In genomic region chr12:46659844-46660243, GRCh38 we compare ENCODE assay signal across 13 cellular contexts.
DNase-seq lines count a peak whose midpoint lies in the region; ATAC-seq, FAIRE-seq and TF ChIP-seq lines count a peak whose summit lies in the region.
"Had no signal": no experiment of that assay in that cellular context is flagged by ENCODE, and none has a peak within 500 bp of the region (broad histone marks: within the 10 kb centered on the region; RNA-seq: fewer than 3 reads in every experiment).

No MANE protein-coding gene starts in this region.

- TF ChIP-seq EP300 in K562 (IDR thresholded peaks at IDR 0.05; ENCODE audit: low read length): no peak

- in situ Hi-C loops in K562 (cut with MboI): loop anchor here (10.0 kb wide), 1 partner anchor 305 kb away; no protein-coding TSS in a partner anchor

- no peaks in the 10 kb centered on the region for H3K27me3 Mint-ChIP-seq in MCF 10A (ENCODE audit: insufficient read depth, unreplicated experiment)
- no peaks in the 10 kb centered on the region for H3K27me3 Mint-ChIP-seq in natural killer cell (ENCODE audit: low read depth in 2 of 2)
- H3K27me3 Mint-ChIP-seq: IgD-negative memory B cell had no signal

- no peak for TF ChIP-seq RAD21 in K562 (CRISPR knock-in tag; conservative IDR thresholded peaks at IDR 0.05 in 1 of 2, IDR thresholded peaks at IDR 0.05 in 1 of 2)

- no peaks in the 10 kb centered on the region for H3K9me1 ChIP-seq in K562 (ENCODE audit: control insufficient read depth, insufficient read depth, low read length)

- no peak for DNase-seq in MCF 10A (ENCODE audit: unreplicated experiment)
- DNase-seq in breast epithelium (ENCODE audit: low spot score in 2 of 2): no peak
- no peak for DNase-seq in K562 (ENCODE audit: extremely low read depth in 1 of 4, low spot score in 3 of 4)
- no peak for DNase-seq in natural killer cell
- no peak for DNase-seq in uterus
- DNase-seq in foreskin fibroblast: no peak
- DNase-seq in activated gamma-delta T cell treated with Interleukin-2 at 50 U/mL for 16 hours: no peak
- no peak for DNase-seq in LoVo (ENCODE audit: low spot score)
- DNase-seq: activated CD8-positive, alpha-beta memory T cell treated with anti-CD3 and anti-CD28 coated beads, Interleukin-2, amount 50 U/mL, for 48 hours; effector CD8-positive, alpha-beta T cell had no signal

- no peak overlapping the region for H3K9ac ChIP-seq in K562 (ENCODE audit: insufficient read depth in 1 of 2, low read depth in 2 of 2, low read length in 2 of 2)

- H3K9me3 Mint-ChIP-seq in MCF 10A (ENCODE audit: unreplicated experiment) (no peaks in the 10 kb centered on the region), natural killer cell (no peaks in the 10 kb centered on the region)
- H3K9me3 Mint-ChIP-seq: IgD-negative memory B cell had no signal

- intact Hi-C loops in MCF 10A (cut with micrococcal nuclease): loop anchor here (2.0 to 5.0 kb wide), 4 partner anchors 103 to 393 kb away; partner anchors contain the start of gene SLC38A1
- intact Hi-C loops in breast epithelium (cut with DNase I; ENCODE audit: low total_unique reads): no loop called here
- intact Hi-C loops in K562 (cut with micrococcal nuclease): loop anchor here (2.0 to 10.0 kb wide), 3 partner anchors 135 to 303 kb away; no protein-coding TSS in a partner anchor
- intact Hi-C loops in natural killer cell (cut with micrococcal nuclease): loop anchor here (2.0 to 5.0 kb wide), 4 partner anchors 53 to 393 kb away; partner anchors contain the start of genes SLC38A1 and SLC38A2
- intact Hi-C loops in uterus (cut with DNase I; ENCODE audit: low total_unique reads): loop anchor here (10.0 kb wide), 1 partner anchor 285 kb away; the partner anchor contains the start of gene SLC38A2

- H3K4me1 Mint-ChIP-seq in MCF 10A (ENCODE audit: insufficient read depth, unreplicated experiment): peaks cover 52% of the 10 kb centered on the region
- peaks cover 34 to 42% of the 10 kb centered on the region in 2 donors for H3K4me1 Mint-ChIP-seq in natural killer cell

- WGBS in K562 (ENCODE audit: insufficient coverage, low coverage, missing lambda C conversion rate): 24% methylated on average over 4 of the region's 4 CpGs

- BruUV-seq in MCF 10A (replicated peaks; lab: Mats Ljungman, UMichigan): no TSS peak
- BruUV-seq in K562 (replicated peaks; lab: Mats Ljungman, UMichigan): no TSS peak

- H4K20me1 ChIP-seq in K562 (replicated peaks; ENCODE audit: control insufficient read depth, insufficient read depth, low read length): no peaks in the 10 kb centered on the region

- CTCF ChIA-PET in MCF 10A (lab: Yijun Ruan, JAX) (no interaction called here), K562 (lab: Yijun Ruan, JAX; ENCODE audit: low intra/inter-chr PET ratio) (interaction anchor here (0.6 kb wide), 1 partner anchor 196 kb away, joined by 3 read pairs; no protein-coding TSS in a partner anchor)

- no peak for FAIRE-seq in K562 (lab: Jason Lieb, UNC)

- no peak overlapping the region for H3K4me3 ChIP-seq in breast epithelium
- no peak overlapping the region for H3K4me3 ChIP-seq in K562
- no peak overlapping the region for H3K4me3 ChIP-seq in uterus
- H3K4me3 ChIP-seq in foreskin fibroblast (ENCODE audit: low read depth in 1 of 2, low read length in 2 of 2): no peak overlapping the region
- H3K4me3 ChIP-seq: lung had no signal

- H3K27ac ChIP-seq in breast epithelium (peak overlapping the region in 1 of 2 donors; percentile 1), K562 (ENCODE audit: extremely low read depth, low read depth, low read length) (no peak overlapping the region), uterus (peak overlapping the region; percentile 71 to 80)
- H3K27ac ChIP-seq: C4-2B had no signal

- no peak overlapping the region for H3K4me2 ChIP-seq in K562 (ENCODE audit: insufficient read depth, low read length)

- H3K36me3 Mint-ChIP-seq in MCF 10A (ENCODE audit: insufficient read depth, unreplicated experiment) (no peaks in the 10 kb centered on the region), natural killer cell (no peaks in the 10 kb centered on the region)
- H3K36me3 Mint-ChIP-seq: IgD-negative memory B cell had no signal

- ATAC-seq in K562: no peak
- no peak for ATAC-seq in natural killer cell

- TF ChIP-seq POLR2A in breast epithelium (IDR thresholded peaks at IDR 0.05) (no peak), K562 (conservative IDR thresholded peaks at IDR 0.05) (no peak), uterus (IDR thresholded peaks at IDR 0.05) (no peak)

- H3K36me3 ChIP-seq in breast epithelium: no peaks in the 10 kb centered on the region
- no peaks in the 10 kb centered on the region for H3K36me3 ChIP-seq in K562 (ENCODE audit: control insufficient read depth, insufficient read depth, low read length)
- no peaks in the 10 kb centered on the region for H3K36me3 ChIP-seq in uterus

- no peak overlapping the region; the same call in 1 of the 2 replicates for H2AFZ ChIP-seq in K562 (ENCODE audit: low read depth, low read length)

- no peak for TF ChIP-seq CTCF in MCF 10A (IDR thresholded peaks at IDR 0.05; ENCODE audit: unreplicated experiment)
- no peak for TF ChIP-seq CTCF in breast epithelium (IDR thresholded peaks at IDR 0.05)
- no peak for TF ChIP-seq CTCF in K562 (IDR thresholded peaks at IDR 0.05 in 2 of 3, conservative IDR thresholded peaks at IDR 0.05 in 1 of 3; ENCODE audit: insufficient read depth in 2 of 3, low read depth in 1 of 3, low read length in 3 of 3)
- TF ChIP-seq CTCF in natural killer cell (IDR thresholded peaks at IDR 0.05): no peak
- TF ChIP-seq CTCF in uterus (IDR thresholded peaks at IDR 0.05): no peak
- no peak for TF ChIP-seq CTCF in foreskin fibroblast (IDR thresholded peaks at IDR 0.05; ENCODE audit: low read depth, low read length)

- H3K9me3 ChIP-seq in breast epithelium: no peaks in the 10 kb centered on the region
- no peaks in the 10 kb centered on the region for H3K9me3 ChIP-seq in K562 (replicated peaks; ENCODE audit: control insufficient read depth, insufficient read depth, low read depth, low read length)
- no peaks in the 10 kb centered on the region for H3K9me3 ChIP-seq in uterus

- POLR2A ChIA-PET in MCF 10A (lab: Yijun Ruan, JAX) (interaction anchor here (0.8 to 1.6 kb wide), 9 partner anchors 9 to 293 kb away, joined by 3 to 6 read pairs (median 3); partner anchors contain the start of gene SLC38A2), K562 (lab: Yijun Ruan, JAX) (no interaction called here)

- no peaks in the 10 kb centered on the region for H3K27me3 ChIP-seq in breast epithelium
- no peaks in the 10 kb centered on the region for H3K27me3 ChIP-seq in K562 (ENCODE audit: control insufficient read depth in 2 of 2, insufficient read depth in 2 of 2, low read length in 2 of 2)
- no peaks in the 10 kb centered on the region for H3K27me3 ChIP-seq in uterus

- no peaks in the 10 kb centered on the region for H3K79me2 ChIP-seq in K562 (ENCODE audit: control insufficient read depth, insufficient read depth, low read length)

- H3K4me1 ChIP-seq in breast epithelium (peaks cover 5 to 6% of the 10 kb centered on the region in 2 donors), K562 (replicated peaks in 1 of 2; ENCODE audit: control insufficient read depth in 2 of 2, insufficient read depth in 2 of 2, low read length in 2 of 2) (peaks cover 0 to 18% of the 10 kb centered on the region in 2 experiments; a peak in 3 of 5 replicates), uterus (peaks cover 0 to 32% of the 10 kb centered on the region in 2 donors)

- H3K4me3 Mint-ChIP-seq in MCF 10A (ENCODE audit: unreplicated experiment) (peak overlapping the region; percentile 3), natural killer cell (peak overlapping the region; percentile 32)

- peak overlapping the region; percentile 80 for H3K27ac Mint-ChIP-seq in MCF 10A (ENCODE audit: low read depth, unreplicated experiment)
- H3K27ac Mint-ChIP-seq in natural killer cell: peak overlapping the region; percentile 55 to 83

TF ChIP-seq in K562, 482 proteins besides CTCF, POLR2A, EP300 and RAD21:
- TF ChIP-seq FOSL1 (tag; conservative IDR thresholded peaks at IDR 0.05) (0 out of 2 replicates have a peak, but pooled peaks have one; percentile 26), ZNF324 (CRISPR knock-in tag; IDR thresholded peaks at IDR 0.05) (no peak)
